Comparison of ENCODE assay signal across 9 cellular contexts in the genomic region with DNA sequence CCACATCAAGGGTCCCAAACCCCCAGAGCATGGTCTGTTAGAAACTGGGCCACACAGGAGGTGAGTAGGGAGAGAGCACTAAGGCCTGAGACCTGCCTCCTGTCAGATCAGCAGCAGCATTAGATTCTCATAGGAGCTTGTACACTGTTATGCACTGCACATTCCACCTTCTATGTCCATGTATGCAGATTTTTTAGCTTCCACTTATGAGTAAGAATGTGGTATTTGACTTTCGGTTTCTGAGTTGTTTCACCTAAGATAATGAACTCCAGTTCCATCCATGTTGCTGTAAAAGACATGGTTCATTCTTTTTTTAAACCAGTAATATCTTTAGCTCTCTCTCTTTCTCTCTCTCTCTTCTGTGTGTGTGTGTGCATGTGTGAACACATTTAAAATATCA. TPM values are rescaled to one million over a fixed set of nuclear protein-coding genes. Genes with fewer than 3 reads are reported as not detected.
DNase-seq lines count a peak whose midpoint lies in the region; ATAC-seq, FAIRE-seq and TF ChIP-seq lines count a peak whose summit lies in the region.
"Had no signal": no experiment of that assay in that cellular context is flagged by ENCODE, and none has a peak within 500 bp of the region (broad histone marks: within the 10 kb centered on the region; RNA-seq: fewer than 3 reads in every experiment).

No MANE protein-coding gene starts in this region.

- DNase-seq in M059J (ENCODE audit: low read depth) (peak; percentile 71), left lung (no peak), HAP-1 (ENCODE audit: low spot score in 2 of 2) (no peak), DMS114 treated with DMSO at 0.1 percent for 48 hours (lab: John Stamatoyannopoulos, UW; ENCODE audit: unreplicated experiment) (no peak), frontal cortex (ENCODE audit: low spot score in 2 of 2) (no peak), NCI-H128 (lab: John Stamatoyannopoulos, UW; ENCODE audit: unreplicated experiment) (no peak)

- no peaks in the 10 kb centered on the region for H3K9me3 ChIP-seq in left lung
- H3K9me3 ChIP-seq in HAP-1, result no peaks in the 10 kb centered on the region

- no peak for FAIRE-seq in frontal cortex (lab: Jason Lieb, UNC)
- FAIRE-seq: islet of Langerhans had no signal

- ATAC-seq in GM18867 (IDR thresholded peaks at IDR 0.05; ENCODE audit: unreplicated experiment), result peak; percentile 84
- peak; percentile 84 for ATAC-seq in GM21737 (IDR thresholded peaks at IDR 0.05; ENCODE audit: unreplicated experiment)
- peak; percentile 80 for ATAC-seq in left lung

- H3K4me1 ChIP-seq in left lung (peaks cover 0 to 16% of the 10 kb centered on the region in 2 donors), HAP-1 (no peaks in the 10 kb centered on the region)

- H3K27me3 ChIP-seq in left lung, result no peaks in the 10 kb centered on the region
- peaks cover 2% of the 10 kb centered on the region; the same call in 1 of the 2 replicates for H3K27me3 ChIP-seq in HAP-1 (ENCODE audit: low read depth)

- TF ChIP-seq CTCF in left lung (IDR thresholded peaks at IDR 0.05), result no peak

- in situ Hi-C loops in HAP-1 (cut with MboI; ENCODE audit: low sequenced_read_pairs), result no loop called here

- peak overlapping the region in 1 of 2 donors; percentile 20 for H3K27ac ChIP-seq in left lung

- intact Hi-C loops in left lung (cut with DNase I), result loop anchor here in 1 of 2 donors (10.0 kb wide), 1 partner anchor 388 kb away; no protein-coding TSS in a partner anchor

- H3K36me3 ChIP-seq in left lung, result no peaks in the 10 kb centered on the region
- H3K36me3 ChIP-seq in HAP-1 (replicated peaks), result no peaks in the 10 kb centered on the region

- no peak overlapping the region for H3K4me3 ChIP-seq in left lung
- no peak overlapping the region for H3K4me3 ChIP-seq in HAP-1

RNA-seq across cellular contexts. Expression of a gene that starts 0.7 kb away (rescaled TPM):
- total RNA-seq in M059J (2014; rRNA removed; shearing (Covaris generic)), result 0.22 and 0.57 TPM in 2 replicates
- total RNA-seq in left lung (1 to 10 TPM in 1 of 2 donors, under 1 TPM in 1; 0.73 to 1.3 TPM), frontal cortex (under 0.01 TPM)
